ENCODE assay signal across 8 cellular contexts in the genomic region with DNA sequence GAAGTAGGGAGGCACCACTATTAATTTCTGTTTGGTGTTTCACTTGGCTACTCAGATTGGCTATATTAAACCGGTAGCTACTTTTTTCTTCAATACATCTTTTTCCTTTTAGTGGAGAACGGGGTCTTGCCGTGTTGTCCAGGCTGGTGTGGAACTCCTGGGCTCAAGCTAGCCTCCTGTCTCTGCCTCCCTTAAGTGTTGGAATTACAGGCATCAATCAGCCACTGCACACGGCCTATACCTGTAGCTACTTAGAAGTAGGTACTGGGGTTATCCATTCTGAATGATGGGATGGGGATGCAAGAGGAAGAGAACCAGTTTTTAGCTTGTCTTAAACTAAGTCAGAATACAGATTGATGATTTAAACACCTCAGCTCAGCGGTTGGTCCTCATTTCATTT. TPM values are rescaled to one million over a fixed set of nuclear protein-coding genes. Genes with fewer than 3 reads are reported as not detected.
A peak's percentile ranks its signal among the peaks of the same experiment; 100 is the strongest.
DNase-seq lines count a peak whose midpoint lies in the region; ATAC-seq, FAIRE-seq and TF ChIP-seq lines count a peak whose summit lies in the region.

No MANE protein-coding gene starts in this region.

- H3K27ac ChIP-seq in HUES64 (ENCODE audit: low read depth, low read length) (no peak overlapping the region), muscle layer of colon (ENCODE audit: low read depth, low read length) (peak overlapping the region; percentile 12)

- H3K36me3 ChIP-seq in HUES64 (ENCODE audit: insufficient read depth, low read length) (peaks cover 31% of the 10 kb centered on the region), bronchial epithelial cell (ENCODE audit: control insufficient read depth, insufficient read depth, low read length) (no peaks in the 10 kb centered on the region), muscle layer of colon (ENCODE audit: insufficient read depth, low read length) (no peaks in the 10 kb centered on the region)

- H3K4me3 ChIP-seq in AG04449 (ENCODE audit: low read depth, low read length) (peak overlapping the region; percentile 68), HUES64 (ENCODE audit: low read length) (peak overlapping the region; percentile 90), bronchial epithelial cell (ENCODE audit: low read depth, low read length) (peak overlapping the region; percentile 87), muscle layer of colon (ENCODE audit: low read depth in 1 of 2, low read length in 2 of 2) (peak overlapping the region in 1 of 2 donors; percentile 89)

- H3K4me1 ChIP-seq in HUES64 (ENCODE audit: insufficient read depth, low read length): peaks cover 12% of the 10 kb centered on the region
- peaks cover 40% of the 10 kb centered on the region for H3K4me1 ChIP-seq in muscle layer of colon (ENCODE audit: insufficient read depth, low read length)

- TF ChIP-seq CTCF in AG04449 (IDR thresholded peaks at IDR 0.05; ENCODE audit: insufficient read depth, low read length, missing control alignments) (no peak), bronchial epithelial cell (IDR thresholded peaks at IDR 0.05; ENCODE audit: insufficient read depth, low read length, severe bottlenecking) (no peak)

- ATAC-seq in HG03095 (IDR thresholded peaks at IDR 0.05; ENCODE audit: unreplicated experiment): no peak

- H3K9ac ChIP-seq in HUES64 (ENCODE audit: low read depth, low read length) (peak overlapping the region; percentile 89; the same call in 1 of the 2 replicates), muscle layer of colon (ENCODE audit: low read length) (peak overlapping the region; percentile 92)

- DNase-seq in AG04449 (ENCODE audit: low read depth, low spot score) (no peak), bronchial epithelial cell (ENCODE audit: low read depth) (no peak), 8988T (no peak), NCI-H446 (lab: John Stamatoyannopoulos, UW) (no peak)
- DNase-seq in activated CD4-positive, CD25-positive, alpha-beta regulatory T cell (lab: John Stamatoyannopoulos, UW): no peak

- WGBS in HUES64: 43% methylated on average over 5 of the region's 5 CpGs

- H3K9me3 ChIP-seq in HUES64 (ENCODE audit: insufficient read depth, low read depth, low read length): no peaks in the 10 kb centered on the region
- H3K9me3 ChIP-seq in muscle layer of colon (ENCODE audit: low read length): no peaks in the 10 kb centered on the region

- CTCF ChIA-PET in AG04449 (lab: Yijun Ruan, JAX): interaction anchor here (0.7 to 5.4 kb wide), 8 partner anchors 10 to 141 kb away, joined by 3 to 38 read pairs (median 4); no protein-coding TSS in a partner anchor

- POLR2A ChIA-PET in AG04449 (lab: Yijun Ruan, JAX): no interaction called here

- no peak for FAIRE-seq in bronchial epithelial cell (lab: Jason Lieb, UNC)

- H3K27me3 ChIP-seq in HUES64 (ENCODE audit: insufficient read depth, low read length) (no peaks in the 10 kb centered on the region), bronchial epithelial cell (ENCODE audit: control insufficient read depth, insufficient read depth, low read length) (no peaks in the 10 kb centered on the region), muscle layer of colon (ENCODE audit: control insufficient read depth in 1 of 2, insufficient read depth in 2 of 2, low read length in 2 of 2) (no peaks in the 10 kb centered on the region)

RNA-seq across cellular contexts. Expression of a gene that starts 1.7 kb away (rescaled TPM):
- 185 TPM for polyA plus RNA-seq in HUES64 (2013, experiment 1 of 2)
- polyA plus RNA-seq in HUES64 (2013, experiment 2 of 2): 179 TPM
- total RNA-seq in bronchial epithelial cell: 48.0 and 52.1 TPM in 2 replicates
